1 cellular context compared by ENCODE assay signal in the genomic region with DNA sequence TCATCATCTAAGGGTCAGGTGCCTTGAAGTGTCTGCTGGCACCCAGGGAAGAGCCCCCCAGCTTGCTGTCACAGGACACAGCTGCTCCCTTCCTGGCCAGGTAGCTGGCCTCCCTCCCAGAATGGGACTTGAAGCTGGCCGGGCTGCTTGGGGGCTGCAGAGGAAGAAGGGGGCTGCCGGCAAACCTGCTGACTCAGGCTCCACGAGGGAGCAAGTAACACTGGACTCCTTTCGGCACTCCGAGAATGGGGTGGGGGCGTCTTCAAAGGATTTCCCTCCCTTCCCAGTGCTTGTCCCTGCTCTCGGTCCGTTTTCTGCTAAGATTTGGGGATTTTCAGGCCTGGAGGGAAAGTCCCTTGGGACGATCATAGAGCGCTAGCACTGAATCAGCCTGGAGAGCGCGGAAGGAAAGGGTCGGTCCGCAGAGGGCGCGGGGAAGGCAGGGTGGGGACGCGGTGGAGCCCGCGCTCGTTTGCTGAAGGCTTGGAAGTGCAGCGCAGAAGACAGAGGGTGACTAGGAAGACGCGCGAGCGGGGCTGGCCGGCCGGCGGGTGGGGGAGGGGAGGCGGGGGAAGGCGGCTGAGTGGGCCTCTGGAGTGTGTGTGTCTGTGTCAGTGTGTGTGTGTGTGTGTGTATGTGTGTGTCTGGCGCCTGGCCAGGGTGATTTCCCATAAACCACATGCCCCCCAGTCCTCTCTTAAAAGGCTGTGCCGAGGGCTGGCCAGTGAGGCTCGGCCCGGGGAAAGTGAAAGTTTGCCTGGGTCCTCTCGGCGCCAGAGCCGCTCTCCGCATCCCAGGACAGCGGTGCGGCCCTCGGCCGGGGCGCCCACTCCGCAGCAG.
TF ChIP-seq lines count a peak whose summit lies in the region.

A gene with protein sequence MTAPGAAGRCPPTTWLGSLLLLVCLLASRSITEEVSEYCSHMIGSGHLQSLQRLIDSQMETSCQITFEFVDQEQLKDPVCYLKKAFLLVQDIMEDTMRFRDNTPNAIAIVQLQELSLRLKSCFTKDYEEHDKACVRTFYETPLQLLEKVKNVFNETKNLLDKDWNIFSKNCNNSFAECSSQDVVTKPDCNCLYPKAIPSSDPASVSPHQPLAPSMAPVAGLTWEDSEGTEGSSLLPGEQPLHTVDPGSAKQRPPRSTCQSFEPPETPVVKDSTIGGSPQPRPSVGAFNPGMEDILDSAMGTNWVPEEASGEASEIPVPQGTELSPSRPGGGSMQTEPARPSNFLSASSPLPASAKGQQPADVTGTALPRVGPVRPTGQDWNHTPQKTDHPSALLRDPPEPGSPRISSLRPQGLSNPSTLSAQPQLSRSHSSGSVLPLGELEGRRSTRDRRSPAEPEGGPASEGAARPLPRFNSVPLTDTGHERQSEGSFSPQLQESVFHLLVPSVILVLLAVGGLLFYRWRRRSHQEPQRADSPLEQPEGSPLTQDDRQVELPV (plus strand): TSS at position 727 of the 840 bp plus-strand sequence. CDS start 175 bp downstream, outside the sequence.

TF ChIP-seq in H1, 55 proteins besides CTCF, POLR2A, EP300 and RAD21:
- TF ChIP-seq MAFK (IDR thresholded peaks at IDR 0.05; ENCODE audit: low read depth, low read length): no peak; the same call in 1 of the 2 replicates
- TF ChIP-seq, protein P1, sequence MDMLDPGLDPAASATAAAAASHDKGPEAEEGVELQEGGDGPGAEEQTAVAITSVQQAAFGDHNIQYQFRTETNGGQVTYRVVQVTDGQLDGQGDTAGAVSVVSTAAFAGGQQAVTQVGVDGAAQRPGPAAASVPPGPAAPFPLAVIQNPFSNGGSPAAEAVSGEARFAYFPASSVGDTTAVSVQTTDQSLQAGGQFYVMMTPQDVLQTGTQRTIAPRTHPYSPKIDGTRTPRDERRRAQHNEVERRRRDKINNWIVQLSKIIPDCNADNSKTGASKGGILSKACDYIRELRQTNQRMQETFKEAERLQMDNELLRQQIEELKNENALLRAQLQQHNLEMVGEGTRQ (IDR thresholded peaks at IDR 0.05; ENCODE audit: low read length): no peak
- no peak for TF ChIP-seq TBP (IDR thresholded peaks at IDR 0.05; ENCODE audit: low read depth, low read length)
- no peak for TF ChIP-seq CTBP2 (IDR thresholded peaks at IDR 0.05; ENCODE audit: borderline replicate concordance, insufficient read depth, insufficient read length, low read length)
- TF ChIP-seq SIRT6 (IDR thresholded peaks at IDR 0.05; ENCODE audit: low read length): no peak
- no peak for TF ChIP-seq SAP30 (IDR thresholded peaks at IDR 0.05; ENCODE audit: insufficient read depth, insufficient replicate concordance, low read length)
- no peak for TF ChIP-seq JUND (IDR thresholded peaks at IDR 0.05; ENCODE audit: low read length)
- no peak for TF ChIP-seq RBBP5 (IDR thresholded peaks at IDR 0.05; ENCODE audit: borderline replicate concordance, low read depth, low read length)
- TF ChIP-seq, protein P2, sequence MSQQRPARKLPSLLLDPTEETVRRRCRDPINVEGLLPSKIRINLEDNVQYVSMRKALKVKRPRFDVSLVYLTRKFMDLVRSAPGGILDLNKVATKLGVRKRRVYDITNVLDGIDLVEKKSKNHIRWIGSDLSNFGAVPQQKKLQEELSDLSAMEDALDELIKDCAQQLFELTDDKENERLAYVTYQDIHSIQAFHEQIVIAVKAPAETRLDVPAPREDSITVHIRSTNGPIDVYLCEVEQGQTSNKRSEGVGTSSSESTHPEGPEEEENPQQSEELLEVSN (IDR thresholded peaks at IDR 0.05): 0 out of 2 replicates have a peak, but pooled peaks have one; percentile 27
- TF ChIP-seq, protein P3, sequence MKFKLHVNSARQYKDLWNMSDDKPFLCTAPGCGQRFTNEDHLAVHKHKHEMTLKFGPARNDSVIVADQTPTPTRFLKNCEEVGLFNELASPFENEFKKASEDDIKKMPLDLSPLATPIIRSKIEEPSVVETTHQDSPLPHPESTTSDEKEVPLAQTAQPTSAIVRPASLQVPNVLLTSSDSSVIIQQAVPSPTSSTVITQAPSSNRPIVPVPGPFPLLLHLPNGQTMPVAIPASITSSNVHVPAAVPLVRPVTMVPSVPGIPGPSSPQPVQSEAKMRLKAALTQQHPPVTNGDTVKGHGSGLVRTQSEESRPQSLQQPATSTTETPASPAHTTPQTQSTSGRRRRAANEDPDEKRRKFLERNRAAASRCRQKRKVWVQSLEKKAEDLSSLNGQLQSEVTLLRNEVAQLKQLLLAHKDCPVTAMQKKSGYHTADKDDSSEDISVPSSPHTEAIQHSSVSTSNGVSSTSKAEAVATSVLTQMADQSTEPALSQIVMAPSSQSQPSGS (IDR thresholded peaks at IDR 0.05; ENCODE audit: low read length): no peak
- peak; percentile 57 for TF ChIP-seq BACH1 (IDR thresholded peaks at IDR 0.05; ENCODE audit: low read length)
- TF ChIP-seq SUZ12 (IDR thresholded peaks at IDR 0.05; ENCODE audit: low read length): peak; percentile 55; the same call in 1 of the 2 replicates
- TF ChIP-seq CHD1 (IDR thresholded peaks at IDR 0.05; ENCODE audit: low read depth, low read length): no peak
- 0 out of 2 replicates have a peak, but pooled peaks have one; percentile 41 for TF ChIP-seq PHF8 (conservative IDR thresholded peaks at IDR 0.05; ENCODE audit: low read depth, low read length)
- no peak for TF ChIP-seq CBX8 (IDR thresholded peaks at IDR 0.05; ENCODE audit: borderline replicate concordance, low read depth, low read length)
- TF ChIP-seq SP1 (IDR thresholded peaks at IDR 0.05; ENCODE audit: low read depth, low read length): no peak
- TF ChIP-seq ZNF274 (IDR thresholded peaks at IDR 0.05; ENCODE audit: borderline replicate concordance, extremely low read depth, low read length): no peak
- TF ChIP-seq, protein P4, sequence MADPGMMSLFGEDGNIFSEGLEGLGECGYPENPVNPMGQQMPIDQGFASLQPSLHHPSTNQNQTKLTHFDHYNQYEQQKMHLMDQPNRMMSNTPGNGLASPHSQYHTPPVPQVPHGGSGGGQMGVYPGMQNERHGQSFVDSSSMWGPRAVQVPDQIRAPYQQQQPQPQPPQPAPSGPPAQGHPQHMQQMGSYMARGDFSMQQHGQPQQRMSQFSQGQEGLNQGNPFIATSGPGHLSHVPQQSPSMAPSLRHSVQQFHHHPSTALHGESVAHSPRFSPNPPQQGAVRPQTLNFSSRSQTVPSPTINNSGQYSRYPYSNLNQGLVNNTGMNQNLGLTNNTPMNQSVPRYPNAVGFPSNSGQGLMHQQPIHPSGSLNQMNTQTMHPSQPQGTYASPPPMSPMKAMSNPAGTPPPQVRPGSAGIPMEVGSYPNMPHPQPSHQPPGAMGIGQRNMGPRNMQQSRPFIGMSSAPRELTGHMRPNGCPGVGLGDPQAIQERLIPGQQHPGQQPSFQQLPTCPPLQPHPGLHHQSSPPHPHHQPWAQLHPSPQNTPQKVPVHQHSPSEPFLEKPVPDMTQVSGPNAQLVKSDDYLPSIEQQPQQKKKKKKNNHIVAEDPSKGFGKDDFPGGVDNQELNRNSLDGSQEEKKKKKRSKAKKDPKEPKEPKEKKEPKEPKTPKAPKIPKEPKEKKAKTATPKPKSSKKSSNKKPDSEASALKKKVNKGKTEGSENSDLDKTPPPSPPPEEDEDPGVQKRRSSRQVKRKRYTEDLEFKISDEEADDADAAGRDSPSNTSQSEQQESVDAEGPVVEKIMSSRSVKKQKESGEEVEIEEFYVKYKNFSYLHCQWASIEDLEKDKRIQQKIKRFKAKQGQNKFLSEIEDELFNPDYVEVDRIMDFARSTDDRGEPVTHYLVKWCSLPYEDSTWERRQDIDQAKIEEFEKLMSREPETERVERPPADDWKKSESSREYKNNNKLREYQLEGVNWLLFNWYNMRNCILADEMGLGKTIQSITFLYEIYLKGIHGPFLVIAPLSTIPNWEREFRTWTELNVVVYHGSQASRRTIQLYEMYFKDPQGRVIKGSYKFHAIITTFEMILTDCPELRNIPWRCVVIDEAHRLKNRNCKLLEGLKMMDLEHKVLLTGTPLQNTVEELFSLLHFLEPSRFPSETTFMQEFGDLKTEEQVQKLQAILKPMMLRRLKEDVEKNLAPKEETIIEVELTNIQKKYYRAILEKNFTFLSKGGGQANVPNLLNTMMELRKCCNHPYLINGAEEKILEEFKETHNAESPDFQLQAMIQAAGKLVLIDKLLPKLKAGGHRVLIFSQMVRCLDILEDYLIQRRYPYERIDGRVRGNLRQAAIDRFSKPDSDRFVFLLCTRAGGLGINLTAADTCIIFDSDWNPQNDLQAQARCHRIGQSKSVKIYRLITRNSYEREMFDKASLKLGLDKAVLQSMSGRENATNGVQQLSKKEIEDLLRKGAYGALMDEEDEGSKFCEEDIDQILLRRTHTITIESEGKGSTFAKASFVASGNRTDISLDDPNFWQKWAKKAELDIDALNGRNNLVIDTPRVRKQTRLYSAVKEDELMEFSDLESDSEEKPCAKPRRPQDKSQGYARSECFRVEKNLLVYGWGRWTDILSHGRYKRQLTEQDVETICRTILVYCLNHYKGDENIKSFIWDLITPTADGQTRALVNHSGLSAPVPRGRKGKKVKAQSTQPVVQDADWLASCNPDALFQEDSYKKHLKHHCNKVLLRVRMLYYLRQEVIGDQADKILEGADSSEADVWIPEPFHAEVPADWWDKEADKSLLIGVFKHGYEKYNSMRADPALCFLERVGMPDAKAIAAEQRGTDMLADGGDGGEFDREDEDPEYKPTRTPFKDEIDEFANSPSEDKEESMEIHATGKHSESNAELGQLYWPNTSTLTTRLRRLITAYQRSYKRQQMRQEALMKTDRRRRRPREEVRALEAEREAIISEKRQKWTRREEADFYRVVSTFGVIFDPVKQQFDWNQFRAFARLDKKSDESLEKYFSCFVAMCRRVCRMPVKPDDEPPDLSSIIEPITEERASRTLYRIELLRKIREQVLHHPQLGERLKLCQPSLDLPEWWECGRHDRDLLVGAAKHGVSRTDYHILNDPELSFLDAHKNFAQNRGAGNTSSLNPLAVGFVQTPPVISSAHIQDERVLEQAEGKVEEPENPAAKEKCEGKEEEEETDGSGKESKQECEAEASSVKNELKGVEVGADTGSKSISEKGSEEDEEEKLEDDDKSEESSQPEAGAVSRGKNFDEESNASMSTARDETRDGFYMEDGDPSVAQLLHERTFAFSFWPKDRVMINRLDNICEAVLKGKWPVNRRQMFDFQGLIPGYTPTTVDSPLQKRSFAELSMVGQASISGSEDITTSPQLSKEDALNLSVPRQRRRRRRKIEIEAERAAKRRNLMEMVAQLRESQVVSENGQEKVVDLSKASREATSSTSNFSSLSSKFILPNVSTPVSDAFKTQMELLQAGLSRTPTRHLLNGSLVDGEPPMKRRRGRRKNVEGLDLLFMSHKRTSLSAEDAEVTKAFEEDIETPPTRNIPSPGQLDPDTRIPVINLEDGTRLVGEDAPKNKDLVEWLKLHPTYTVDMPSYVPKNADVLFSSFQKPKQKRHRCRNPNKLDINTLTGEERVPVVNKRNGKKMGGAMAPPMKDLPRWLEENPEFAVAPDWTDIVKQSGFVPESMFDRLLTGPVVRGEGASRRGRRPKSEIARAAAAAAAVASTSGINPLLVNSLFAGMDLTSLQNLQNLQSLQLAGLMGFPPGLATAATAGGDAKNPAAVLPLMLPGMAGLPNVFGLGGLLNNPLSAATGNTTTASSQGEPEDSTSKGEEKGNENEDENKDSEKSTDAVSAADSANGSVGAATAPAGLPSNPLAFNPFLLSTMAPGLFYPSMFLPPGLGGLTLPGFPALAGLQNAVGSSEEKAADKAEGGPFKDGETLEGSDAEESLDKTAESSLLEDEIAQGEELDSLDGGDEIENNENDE (IDR thresholded peaks at IDR 0.05; ENCODE audit: insufficient replicate concordance, low read length): no peak
- TF ChIP-seq KDM1A (IDR thresholded peaks at IDR 0.05; ENCODE audit: borderline replicate concordance, low read length): no peak
- no peak for TF ChIP-seq TCF12 (IDR thresholded peaks at IDR 0.05; ENCODE audit: low read depth, low read length)
